Comparison of ENCODE assay signal across 20 cellular contexts in the genomic region with DNA sequence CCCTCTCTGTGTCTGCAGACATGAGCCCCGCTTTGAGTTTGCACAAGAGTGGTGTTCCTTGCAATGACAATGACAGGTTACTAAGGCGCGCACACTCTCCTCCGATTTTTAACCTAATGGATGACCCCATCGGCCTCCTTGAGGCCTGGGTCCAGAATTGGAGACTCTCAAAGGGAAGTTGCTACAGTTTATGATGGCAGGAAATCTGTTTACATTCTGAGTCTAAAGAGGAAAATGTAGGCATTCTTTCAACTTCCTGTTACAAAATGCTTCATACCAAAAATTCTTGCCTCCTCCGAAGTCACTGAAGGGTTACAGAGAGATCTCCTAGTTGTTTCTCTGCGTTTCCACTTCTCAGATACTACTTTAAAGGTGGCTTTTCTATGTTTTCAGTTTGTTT.
A peak's percentile ranks its signal among the peaks of the same experiment; 100 is the strongest.
DNase-seq lines count a peak whose midpoint lies in the region; ATAC-seq, FAIRE-seq and TF ChIP-seq lines count a peak whose summit lies in the region.
"Had no signal": no experiment of that assay in that cellular context is flagged by ENCODE, and none has a peak within 500 bp of the region (broad histone marks: within the 10 kb centered on the region; RNA-seq: fewer than 3 reads in every experiment).

No MANE protein-coding gene starts in this region.

- peak overlapping the region; percentile 54 for H3K27ac ChIP-seq in AG04450 (ENCODE audit: low read depth, low read length)
- H3K27ac ChIP-seq: WERI-Rb-1 had no signal

- H3K36me3 Mint-ChIP-seq in mesothelial cell of epicardium: no peaks in the 10 kb centered on the region
- H3K36me3 Mint-ChIP-seq: activated CD8-positive, alpha-beta memory T cell treated with anti-CD3 and anti-CD28 coated beads, Interleukin-2, amount 10 ng/mL, durations not matched to agents 7 days and 5 days; CD4-positive, CD25-positive, alpha-beta regulatory T cell; type B pancreatic cell had no signal

- no peak for FAIRE-seq in HTR-8/SVneo (lab: Jason Lieb, UNC)
- FAIRE-seq: G401.6 had no signal

- intact Hi-C loops in left cardiac atrium (cut with DNase I): no loop called here

- TF ChIP-seq CTCF in AG04450 (IDR thresholded peaks at IDR 0.05; ENCODE audit: low read depth, low read length): no peak
- TF ChIP-seq CTCF in mesothelial cell of epicardium (IDR thresholded peaks at IDR 0.05; ENCODE audit: unreplicated experiment): no peak

- ATAC-seq in HG02970 (IDR thresholded peaks at IDR 0.05; ENCODE audit: low FRiP score, unreplicated experiment) (no peak), left cardiac atrium (no peak), HG02610 (IDR thresholded peaks at IDR 0.05; ENCODE audit: unreplicated experiment) (no peak)
- ATAC-seq: activated CD8-positive, alpha-beta memory T cell treated with anti-CD3 and anti-CD28 coated beads, Interleukin-2, amount 10 ng/mL, durations not matched to agents 7 days and 5 days; mucosa of descending colon had no signal

- CTCF ChIA-PET in AG04450 (lab: Charles Lee): no interaction called here

- peaks cover 34% of the 10 kb centered on the region for H3K4me1 Mint-ChIP-seq in mesothelial cell of epicardium
- H3K4me1 Mint-ChIP-seq: CD4-positive, CD25-positive, alpha-beta regulatory T cell had no signal

- H3K9me3 ChIP-seq in AG04450 (ENCODE audit: control insufficient read depth, insufficient read depth, low read length): no peaks in the 10 kb centered on the region
- H3K9me3 ChIP-seq: mucosa of descending colon had no signal

- POLR2A ChIA-PET in AG04450 (lab: Yijun Ruan, JAX): no interaction called here

- no peaks in the 10 kb centered on the region for H3K27me3 ChIP-seq in AG04450 (ENCODE audit: control insufficient read depth, insufficient read depth, low read length)

- peak overlapping the region; percentile 85 for H3K27ac Mint-ChIP-seq in mesothelial cell of epicardium
- H3K27ac Mint-ChIP-seq: activated CD8-positive, alpha-beta memory T cell treated with anti-CD3 and anti-CD28 coated beads, Interleukin-2, amount 10 ng/mL, durations not matched to agents 7 days and 5 days; activated naive CD4-positive, alpha-beta T cell treated with anti-CD3 and anti-CD28 coated beads for 36 hours; CD4-positive, CD25-positive, alpha-beta regulatory T cell; H9; progenitor cell of endocrine pancreas; type B pancreatic cell had no signal

- H3K9me3 Mint-ChIP-seq in mesothelial cell of epicardium: no peaks in the 10 kb centered on the region
- H3K9me3 Mint-ChIP-seq: activated naive CD4-positive, alpha-beta T cell treated with anti-CD3 and anti-CD28 coated beads for 36 hours; type B pancreatic cell had no signal

- H3K4me3 Mint-ChIP-seq in mesothelial cell of epicardium: no peak overlapping the region
- H3K4me3 Mint-ChIP-seq: activated CD8-positive, alpha-beta memory T cell treated with anti-CD3 and anti-CD28 coated beads, Interleukin-2, amount 10 ng/mL, durations not matched to agents 7 days and 5 days; activated naive CD4-positive, alpha-beta T cell treated with anti-CD3 and anti-CD28 coated beads for 36 hours; CD4-positive, CD25-positive, alpha-beta regulatory T cell; H9; type B pancreatic cell had no signal

- H3K27me3 Mint-ChIP-seq in mesothelial cell of epicardium (ENCODE audit: low read depth): no peaks in the 10 kb centered on the region

- peak; percentile 34 for DNase-seq in AG04450 (ENCODE audit: low read depth, low spot score)
- DNase-seq in HTR-8/SVneo (ENCODE audit: insufficient read length, low spot score): peak; percentile 34
- peak; percentile 30 for DNase-seq in dermis blood vessel endothelial cell
- no peak for DNase-seq in mesothelial cell of epicardium (ENCODE audit: low spot score in 2 of 2, unreplicated experiment in 2 of 2)
- DNase-seq in NCI-H446 treated with DMSO at 0.1 percent for 48 hours (lab: John Stamatoyannopoulos, UW): no peak
- no peak for DNase-seq in left cardiac atrium
- DNase-seq: activated CD8-positive, alpha-beta memory T cell treated with anti-CD3 and anti-CD28 coated beads, Interleukin-2, amount 10 ng/mL, durations not matched to agents 7 days and 5 days; activated naive CD4-positive, alpha-beta T cell treated with anti-CD3 and anti-CD28 coated beads for 36 hours; caudate nucleus; CD4-positive, CD25-positive, alpha-beta regulatory T cell; H9; mucosa of descending colon; NCI-H2081; stimulated activated CD4-positive, alpha-beta T cell treated with anti-CD3 and anti-CD28 coated beads, Interleukin-2, amount 100 ng/mL, for 24 hours had no signal

- H3K4me3 ChIP-seq in AG04450 (ENCODE audit: low read depth, low read length): no peak overlapping the region
- H3K4me3 ChIP-seq: mucosa of descending colon had no signal

Comparison
In these comparisons a context has a peak if more than half of its experiments do, and no peak if none do; other contexts are left out.
1. DNase-seq: peak in AG04450 (single experiment), HTR-8/SVneo (single experiment) and dermis blood vessel endothelial cell (single experiment); none in mesothelial cell of epicardium (0 of 2), NCI-H446 treated with DMSO at 0.1 percent for 48 hours (single experiment) and left cardiac atrium (single experiment).